In the genomic region with DNA sequence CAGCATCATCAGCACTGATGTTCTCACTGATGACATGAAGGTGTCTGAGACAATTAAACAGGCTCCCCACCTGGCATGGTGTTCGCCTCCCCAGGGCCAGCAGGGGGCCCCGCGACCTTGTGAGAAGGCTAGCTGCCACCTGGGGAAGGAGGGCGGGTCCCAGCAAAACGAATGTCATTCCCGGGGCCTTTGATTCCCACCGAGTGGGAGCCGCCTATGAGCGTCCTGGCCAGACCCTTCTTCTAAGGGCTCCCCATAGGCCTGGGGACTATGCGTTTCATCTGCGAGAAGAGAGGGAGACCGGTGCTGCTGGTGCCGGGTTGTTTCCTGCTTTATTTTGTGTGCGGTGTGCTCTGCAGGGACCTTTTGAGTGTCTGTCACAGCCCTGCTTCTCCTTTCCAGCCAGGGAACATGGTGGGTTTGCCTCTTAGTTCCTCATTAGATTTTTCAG, we compare ENCODE assay signal across 8 cellular contexts. TPM values are rescaled to one million over a fixed set of nuclear protein-coding genes. Genes with fewer than 3 reads are reported as not detected.
DNase-seq lines count a peak whose midpoint lies in the region; ATAC-seq and TF ChIP-seq lines count a peak whose summit lies in the region.

No MANE protein-coding gene starts in this region.

- no peak overlapping the region for H3K27ac Mint-ChIP-seq in activated naive CD8-positive, alpha-beta T cell

- H4K20me1 ChIP-seq in SK-N-SH (ENCODE audit: insufficient read depth) = no peaks in the 10 kb centered on the region

- H2AFZ ChIP-seq in SK-N-SH (ENCODE audit: low read depth) = no peak overlapping the region

- POLR2A ChIA-PET in SK-N-SH (lab: Yijun Ruan, JAX) = no interaction called here

- H3K36me3 Mint-ChIP-seq in activated naive CD8-positive, alpha-beta T cell = no peaks in the 10 kb centered on the region

- no peaks in the 10 kb centered on the region for H3F3A ChIP-seq in SK-N-SH (replicated peaks; ENCODE audit: insufficient read depth)

- H3K27me3 ChIP-seq in SK-N-SH (ENCODE audit: insufficient read depth) (peaks cover 12% of the 10 kb centered on the region; the same call in 1 of the 2 replicates), iPS-20b (ENCODE audit: insufficient read depth, low read length) (no peaks in the 10 kb centered on the region)

- H3K36me3 ChIP-seq in SK-N-SH (replicated peaks in 1 of 2; ENCODE audit: control insufficient read depth in 1 of 2, insufficient read depth in 2 of 2, low read length in 1 of 2) (no peaks in the 10 kb centered on the region), iPS-20b (ENCODE audit: insufficient read depth, low read depth, low read length) (no peaks in the 10 kb centered on the region)

- peak; percentile 93 for ATAC-seq in GM21515 (IDR thresholded peaks at IDR 0.05; ENCODE audit: unreplicated experiment)

- H3K27ac ChIP-seq in SK-N-SH (ENCODE audit: low read depth in 2 of 2, low read length in 1 of 2) = no peak overlapping the region
- no peak overlapping the region for H3K27ac ChIP-seq in iPS-20b (ENCODE audit: low read length)

- peaks cover 6% of the 10 kb centered on the region for H3K4me1 Mint-ChIP-seq in activated naive CD8-positive, alpha-beta T cell (ENCODE audit: low read depth)

- CTCF ChIA-PET in SK-N-SH (lab: Yijun Ruan, JAX) = interaction anchor here (0.6 to 2.0 kb wide), 11 partner anchors 8 to 231 kb away, joined by 3 to 10 read pairs (median 3); a partner anchor contains a TSS

- H3K4me3 ChIP-seq in SK-N-SH (ENCODE audit: low read depth in 2 of 2, low read length in 1 of 2) = no peak overlapping the region
- peak overlapping the region; percentile 23; the same call in 1 of the 2 replicates for H3K4me3 ChIP-seq in iPS-20b (ENCODE audit: low read length)

- TF ChIP-seq EP300 in SK-N-SH (IDR thresholded peaks at IDR 0.05; ENCODE audit: borderline replicate concordance in 1 of 2, low read depth in 1 of 2, low read length in 1 of 2) = no peak

- no peaks in the 10 kb centered on the region for H3K9me3 ChIP-seq in SK-N-SH
- no peaks in the 10 kb centered on the region for H3K9me3 ChIP-seq in iPS-20b (ENCODE audit: insufficient read depth, low read depth, low read length)

- H3K9me3 Mint-ChIP-seq in activated naive CD8-positive, alpha-beta T cell (ENCODE audit: low read depth) = no peaks in the 10 kb centered on the region

- H3K9ac ChIP-seq in SK-N-SH = no peak overlapping the region
- H3K9ac ChIP-seq in iPS-20b (ENCODE audit: low read depth, low read length) = no peak overlapping the region

- H3K4me2 ChIP-seq in SK-N-SH = no peak overlapping the region

- H3K79me2 ChIP-seq in SK-N-SH (ENCODE audit: insufficient read depth) = no peaks in the 10 kb centered on the region

- peaks cover 9% of the 10 kb centered on the region for H3K27me3 Mint-ChIP-seq in activated naive CD8-positive, alpha-beta T cell

- peak overlapping the region; percentile 57 for H3K4me3 Mint-ChIP-seq in activated naive CD8-positive, alpha-beta T cell

- H3K9me2 ChIP-seq in SK-N-SH = no peaks in the 10 kb centered on the region

- TF ChIP-seq CTCF in SK-N-SH (IDR thresholded peaks at IDR 0.05) = peak; percentile 56

- H3K4me1 ChIP-seq in SK-N-SH (ENCODE audit: control insufficient read depth in 1 of 2, insufficient read depth in 2 of 2, low read depth in 1 of 2, low read length in 1 of 2) (no peaks in the 10 kb centered on the region; a peak in 1 of 4 replicates), iPS-20b (ENCODE audit: insufficient read depth, low read length) (peaks cover 5% of the 10 kb centered on the region; the same call in 1 of the 2 replicates)

- TF ChIP-seq RAD21 in SK-N-SH (IDR thresholded peaks at IDR 0.05; ENCODE audit: low read length) = peak; percentile 57

- DNase-seq in DMS53 (lab: John Stamatoyannopoulos, UW) (peak; percentile 81), HuH-7 (ENCODE audit: low spot score) (peak; percentile 64), SK-N-SH (peak; percentile 59), NCI-H2227 treated with DMSO at 0.1 percent for 48 hours (lab: John Stamatoyannopoulos, UW) (no peak)
- peak; percentile 13 for DNase-seq in stimulated activated CD4-positive, alpha-beta T cell treated with anti-CD3 and anti-CD28 coated beads, Interleukin-2, amount 100 ng/mL, for 4 hours (ENCODE audit: low read depth)

- WGBS in SK-N-SH (ENCODE audit: low lambda C conversion rate) = 83% methylated on average over 1 of the region's 14 CpGs

TF ChIP-seq in SK-N-SH, 30 proteins besides CTCF, POLR2A, EP300 and RAD21:
- TF ChIP-seq SMC3 (IDR thresholded peaks at IDR 0.05; ENCODE audit: low read depth, low read length) (peak; percentile 36), ELF1 (IDR thresholded peaks at IDR 0.05) (no peak), TAF1 (IDR thresholded peaks at IDR 0.05; ENCODE audit: borderline replicate concordance, low read depth, low read length) (no peak), RFX5 (IDR thresholded peaks at IDR 0.05; ENCODE audit: low read length) (no peak)
- TF ChIP-seq, protein P1, sequence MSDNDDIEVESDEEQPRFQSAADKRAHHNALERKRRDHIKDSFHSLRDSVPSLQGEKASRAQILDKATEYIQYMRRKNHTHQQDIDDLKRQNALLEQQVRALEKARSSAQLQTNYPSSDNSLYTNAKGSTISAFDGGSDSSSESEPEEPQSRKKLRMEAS (IDR thresholded peaks at IDR 0.05; ENCODE audit: low read depth) = no peak
- TF ChIP-seq, protein P2, sequence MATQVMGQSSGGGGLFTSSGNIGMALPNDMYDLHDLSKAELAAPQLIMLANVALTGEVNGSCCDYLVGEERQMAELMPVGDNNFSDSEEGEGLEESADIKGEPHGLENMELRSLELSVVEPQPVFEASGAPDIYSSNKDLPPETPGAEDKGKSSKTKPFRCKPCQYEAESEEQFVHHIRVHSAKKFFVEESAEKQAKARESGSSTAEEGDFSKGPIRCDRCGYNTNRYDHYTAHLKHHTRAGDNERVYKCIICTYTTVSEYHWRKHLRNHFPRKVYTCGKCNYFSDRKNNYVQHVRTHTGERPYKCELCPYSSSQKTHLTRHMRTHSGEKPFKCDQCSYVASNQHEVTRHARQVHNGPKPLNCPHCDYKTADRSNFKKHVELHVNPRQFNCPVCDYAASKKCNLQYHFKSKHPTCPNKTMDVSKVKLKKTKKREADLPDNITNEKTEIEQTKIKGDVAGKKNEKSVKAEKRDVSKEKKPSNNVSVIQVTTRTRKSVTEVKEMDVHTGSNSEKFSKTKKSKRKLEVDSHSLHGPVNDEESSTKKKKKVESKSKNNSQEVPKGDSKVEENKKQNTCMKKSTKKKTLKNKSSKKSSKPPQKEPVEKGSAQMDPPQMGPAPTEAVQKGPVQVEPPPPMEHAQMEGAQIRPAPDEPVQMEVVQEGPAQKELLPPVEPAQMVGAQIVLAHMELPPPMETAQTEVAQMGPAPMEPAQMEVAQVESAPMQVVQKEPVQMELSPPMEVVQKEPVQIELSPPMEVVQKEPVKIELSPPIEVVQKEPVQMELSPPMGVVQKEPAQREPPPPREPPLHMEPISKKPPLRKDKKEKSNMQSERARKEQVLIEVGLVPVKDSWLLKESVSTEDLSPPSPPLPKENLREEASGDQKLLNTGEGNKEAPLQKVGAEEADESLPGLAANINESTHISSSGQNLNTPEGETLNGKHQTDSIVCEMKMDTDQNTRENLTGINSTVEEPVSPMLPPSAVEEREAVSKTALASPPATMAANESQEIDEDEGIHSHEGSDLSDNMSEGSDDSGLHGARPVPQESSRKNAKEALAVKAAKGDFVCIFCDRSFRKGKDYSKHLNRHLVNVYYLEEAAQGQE (IDR thresholded peaks at IDR 0.05; ENCODE audit: low read depth, low read length) = no peak

RNA-seq across cellular contexts. Expression of a gene that starts 20.5 kb away (rescaled TPM):
- polyA plus RNA-seq in SK-N-SH (2012; rRNA removed) = not detected in 2 replicates
- not detected in 2 replicates for polyA plus RNA-seq in SK-N-SH (2012; cell fraction: cytosol; rRNA removed)
- polyA plus RNA-seq in SK-N-SH (2012; cell fraction: nucleus; rRNA removed) = not detected in 2 replicates

RNA-seq across cellular contexts. Expression of a gene that starts 46.8 kb away (rescaled TPM):
- not detected in 2 replicates for polyA plus RNA-seq in SK-N-SH (2012; rRNA removed)
- polyA plus RNA-seq in SK-N-SH (2012; cell fraction: cytosol; rRNA removed) = not detected in 2 replicates
- not detected in 2 replicates for polyA plus RNA-seq in SK-N-SH (2012; cell fraction: nucleus; rRNA removed)
